ENCODE assay signal across 27 cellular contexts in the genomic region with DNA sequence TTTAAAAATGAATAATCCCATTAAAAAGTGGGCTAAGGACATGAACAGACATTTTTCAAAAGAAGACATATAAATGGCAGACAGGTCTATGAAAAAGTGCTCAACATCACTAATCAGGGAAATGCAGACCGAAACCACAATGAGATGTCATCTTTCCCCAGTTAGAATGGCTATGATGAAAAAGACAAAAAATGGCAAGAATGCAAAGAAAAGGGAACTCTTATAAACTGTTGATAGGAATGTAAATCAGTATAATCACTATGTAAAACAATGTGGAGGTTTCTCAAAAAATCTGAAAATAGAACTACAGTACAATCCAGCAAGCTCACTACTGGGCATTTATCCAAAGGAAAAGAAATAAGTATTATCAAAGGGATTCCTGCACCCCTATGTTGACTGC.
DNase-seq lines count a peak whose midpoint lies in the region; ATAC-seq and TF ChIP-seq lines count a peak whose summit lies in the region.
"Had no signal": no experiment of that assay in that cellular context is flagged by ENCODE, and none has a peak within 500 bp of the region (broad histone marks: within the 10 kb centered on the region; RNA-seq: fewer than 3 reads in every experiment).

No MANE protein-coding gene starts in this region.

- no peak overlapping the region for H4K8ac ChIP-seq in mesenchymal stem cell (ENCODE audit: low read length)

- H2AFZ ChIP-seq in SK-N-SH (ENCODE audit: low read depth) (no peak overlapping the region), mesenchymal stem cell (ENCODE audit: low read depth, low read length) (no peak overlapping the region)

- no peak overlapping the region for H3K4me3 Mint-ChIP-seq in activated CD8-positive, alpha-beta T cell treated with anti-CD3 and anti-CD28 coated beads, Interleukin-2, amount 10 ng/mL, durations not matched to agents 7 days and 5 days
- H3K4me3 Mint-ChIP-seq: activated CD4-positive, alpha-beta T cell treated with anti-CD3 and anti-CD28 coated beads for 36 hours; activated T-cell treated with anti-CD3 and anti-CD28 coated beads, Interleukin-2, amount 50 U/mL, for 24 hours had no signal

- H2BK12ac ChIP-seq in mesenchymal stem cell (ENCODE audit: low read length in 2 of 2) = no peak overlapping the region

- no peak overlapping the region for H3K27ac Mint-ChIP-seq in activated CD8-positive, alpha-beta T cell treated with anti-CD3 and anti-CD28 coated beads, Interleukin-2, amount 10 ng/mL, durations not matched to agents 7 days and 5 days
- H3K27ac Mint-ChIP-seq: activated CD4-positive, alpha-beta T cell treated with anti-CD3 and anti-CD28 coated beads for 36 hours; activated T-cell treated with anti-CD3 and anti-CD28 coated beads, Interleukin-2, amount 50 U/mL, for 24 hours; progenitor cell of endocrine pancreas had no signal

- no peaks in the 10 kb centered on the region for H3K79me2 ChIP-seq in SK-N-SH (ENCODE audit: insufficient read depth)

- H3K23ac ChIP-seq in mesenchymal stem cell (ENCODE audit: low read length in 2 of 2) = no peak overlapping the region

- no peak overlapping the region for H4K91ac ChIP-seq in mesenchymal stem cell (ENCODE audit: low read length)

- H3K9me3 Mint-ChIP-seq in activated CD8-positive, alpha-beta T cell treated with anti-CD3 and anti-CD28 coated beads, Interleukin-2, amount 10 ng/mL, durations not matched to agents 7 days and 5 days (ENCODE audit: insufficient read depth) = no peaks in the 10 kb centered on the region
- H3K9me3 Mint-ChIP-seq: activated T-cell treated with anti-CD3 and anti-CD28 coated beads, Interleukin-2, amount 50 U/mL, for 24 hours had no signal

- H3K9me2 ChIP-seq in SK-N-SH = no peaks in the 10 kb centered on the region

- no peaks in the 10 kb centered on the region for H3K79me1 ChIP-seq in mesenchymal stem cell (replicated peaks; ENCODE audit: low read length, poor library complexity, severe bottlenecking)

- H2BK5ac ChIP-seq in mesenchymal stem cell (ENCODE audit: low read depth, low read length, poor library complexity, severe bottlenecking) = no peak overlapping the region

- H3K27me3 ChIP-seq in SK-N-SH (ENCODE audit: insufficient read depth) = no peaks in the 10 kb centered on the region
- H3K27me3 ChIP-seq in brain microvascular endothelial cell (replicated peaks) = no peaks in the 10 kb centered on the region
- no peaks in the 10 kb centered on the region for H3K27me3 ChIP-seq in mesenchymal stem cell (ENCODE audit: control insufficient read depth in 1 of 2, insufficient read depth in 1 of 2, low read length in 2 of 2)
- H3K27me3 ChIP-seq: SJCRH30 had no signal

- H3K36me3 ChIP-seq in SK-N-SH (replicated peaks in 1 of 2; ENCODE audit: control insufficient read depth in 1 of 2, insufficient read depth in 2 of 2, low read length in 1 of 2) (no peaks in the 10 kb centered on the region), brain microvascular endothelial cell (replicated peaks) (no peaks in the 10 kb centered on the region), mesenchymal stem cell (ENCODE audit: control insufficient read depth in 1 of 2, insufficient read depth in 2 of 2, low read depth in 1 of 2, low read length in 2 of 2) (no peaks in the 10 kb centered on the region)
- H3K36me3 ChIP-seq: SJCRH30 had no signal

- peaks cover 11% of the 10 kb centered on the region for H3F3A ChIP-seq in SK-N-SH (replicated peaks; ENCODE audit: insufficient read depth)

- TF ChIP-seq CTCF in SK-N-SH (IDR thresholded peaks at IDR 0.05) (no peak), brain microvascular endothelial cell (IDR thresholded peaks at IDR 0.05; ENCODE audit: low read depth, low read length, missing control alignments) (no peak)

- H3K4me1 ChIP-seq in SK-N-SH (ENCODE audit: control insufficient read depth in 1 of 2, insufficient read depth in 2 of 2, low read depth in 1 of 2, low read length in 1 of 2) (peaks cover 0 to 5% of the 10 kb centered on the region in 2 experiments; a peak in 1 of 4 replicates), mesenchymal stem cell (ENCODE audit: control insufficient read depth, insufficient read depth, low read depth, low read length) (no peaks in the 10 kb centered on the region)
- H3K4me1 ChIP-seq: SJCRH30 had no signal

- no peak overlapping the region for H2BK120ac ChIP-seq in mesenchymal stem cell (ENCODE audit: low read depth, low read length)

- peaks cover 6% of the 10 kb centered on the region; the same call in 1 of the 2 replicates for H3K9me3 ChIP-seq in SK-N-SH
- H3K9me3 ChIP-seq in mesenchymal stem cell (ENCODE audit: control insufficient read depth, low read length) = no peaks in the 10 kb centered on the region
- H3K9me3 ChIP-seq: SJCRH30 had no signal

- no peak for TF ChIP-seq RAD21 in SK-N-SH (IDR thresholded peaks at IDR 0.05; ENCODE audit: low read length)

- no peaks in the 10 kb centered on the region for H3K36me3 Mint-ChIP-seq in activated CD8-positive, alpha-beta T cell treated with anti-CD3 and anti-CD28 coated beads, Interleukin-2, amount 10 ng/mL, durations not matched to agents 7 days and 5 days (ENCODE audit: low read depth)

- H3K14ac ChIP-seq in mesenchymal stem cell (ENCODE audit: low read length in 2 of 2) = no peak overlapping the region

- no peak overlapping the region for H3K4me3 ChIP-seq in SK-N-SH (ENCODE audit: low read depth in 2 of 2, low read length in 1 of 2)
- no peak overlapping the region for H3K4me3 ChIP-seq in brain microvascular endothelial cell (ENCODE audit: low read depth, low read length)
- H3K4me3 ChIP-seq in mesenchymal stem cell (ENCODE audit: insufficient read depth in 1 of 2, low read depth in 1 of 2, low read length in 2 of 2) = no peak overlapping the region
- H3K4me3 ChIP-seq: GM12878, SJCRH30 had no signal

- CTCF ChIA-PET in SK-N-SH (lab: Yijun Ruan, JAX) = no interaction called here
- CTCF ChIA-PET in activated CD8-positive, alpha-beta T cell treated with anti-CD3 and anti-CD28 coated beads, Interleukin-2, amount 10 ng/mL, durations not matched to agents 7 days and 5 days (lab: Charles Lee) = no interaction called here

- H3K27ac ChIP-seq in SK-N-SH (ENCODE audit: low read depth in 2 of 2, low read length in 1 of 2) (peak overlapping the region in 1 of 2 experiments; percentile 21; a peak in 1 of 4 replicates), brain microvascular endothelial cell (no peak overlapping the region), mesenchymal stem cell (ENCODE audit: low read length, poor library complexity, severe bottlenecking) (no peak overlapping the region)
- H3K27ac ChIP-seq: C4-2B, HL-60, SJCRH30 had no signal

- in situ Hi-C loops in brain microvascular endothelial cell (cut with HindIII; ENCODE audit: low pct_ligation_motif_present, low sequenced_read_pairs) = no loop called here

- WGBS in SK-N-SH (ENCODE audit: low lambda C conversion rate) = 47% methylated on average over 1 of the region's 1 CpG
- WGBS in mesenchymal stem cell = no CpG with 5 or more reads among the region's 1 CpG

- peak; percentile 83 for DNase-seq in GM04503 (ENCODE audit: low read depth)
- no peak for DNase-seq in SK-N-SH
- DNase-seq in brain microvascular endothelial cell = peak; percentile 37
- DNase-seq in mesenchymal stem cell = peak; percentile 28
- DNase-seq in activated CD8-positive, alpha-beta T cell treated with anti-CD3 and anti-CD28 coated beads, Interleukin-2, amount 10 ng/mL, durations not matched to agents 7 days and 5 days = no peak
- DNase-seq in NCI-H82 (lab: John Stamatoyannopoulos, UW) = no peak
- no peak for DNase-seq in stimulated activated CD4-positive, alpha-beta T cell treated with anti-CD3 and anti-CD28 coated beads, Interleukin-12 subunit alpha, Interleukin-12 subunit beta, amount 100 ng/mL, for 4 hours
- DNase-seq: activated CD4-positive, alpha-beta T cell treated with anti-CD3 and anti-CD28 coated beads for 36 hours; activated CD8-positive, alpha-beta memory T cell treated with anti-CD3 and anti-CD28 coated beads for 24 hours; activated gamma-delta T cell; activated T-cell treated with anti-CD3 and anti-CD28 coated beads, Interleukin-2, amount 50 U/mL, for 24 hours; DMS79 treated with DMSO at 0.1 percent for 48 hours; Kasumi-1; left colon; mesendoderm; MV-4-11; NCI-H1694; NCI-H2171; NCI-H524 treated with DMSO at 0.1 percent for 48 hours; SJCRH30; stimulated activated naive CD4-positive, alpha-beta T cell treated with Interleukin-2 at 50 U/mL for 16 hours had no signal

- H3K18ac ChIP-seq in mesenchymal stem cell (ENCODE audit: low read depth in 1 of 2, low read length in 2 of 2) = no peak overlapping the region

- H3K4me1 Mint-ChIP-seq in activated CD8-positive, alpha-beta T cell treated with anti-CD3 and anti-CD28 coated beads, Interleukin-2, amount 10 ng/mL, durations not matched to agents 7 days and 5 days (ENCODE audit: low read depth) = no peaks in the 10 kb centered on the region
- H3K4me1 Mint-ChIP-seq: activated CD4-positive, alpha-beta T cell treated with anti-CD3 and anti-CD28 coated beads for 36 hours had no signal

- peak in 1 of 2 experiments; percentile 60; a peak in 1 of 4 replicates for TF ChIP-seq EP300 in SK-N-SH (IDR thresholded peaks at IDR 0.05; ENCODE audit: borderline replicate concordance in 1 of 2, low read depth in 1 of 2, low read length in 1 of 2)

- no peaks in the 10 kb centered on the region for H4K20me1 ChIP-seq in SK-N-SH (ENCODE audit: insufficient read depth)

- no peak overlapping the region for H2AK5ac ChIP-seq in mesenchymal stem cell (ENCODE audit: low read length, severe bottlenecking)

- no peak overlapping the region for H3K9ac ChIP-seq in SK-N-SH
- no peak overlapping the region for H3K9ac ChIP-seq in mesenchymal stem cell (ENCODE audit: low read length)

- H3K27me3 Mint-ChIP-seq in activated CD8-positive, alpha-beta T cell treated with anti-CD3 and anti-CD28 coated beads, Interleukin-2, amount 10 ng/mL, durations not matched to agents 7 days and 5 days (ENCODE audit: low read depth) = peaks cover 2% of the 10 kb centered on the region
- H3K27me3 Mint-ChIP-seq: activated CD4-positive, alpha-beta T cell treated with anti-CD3 and anti-CD28 coated beads for 36 hours; progenitor cell of endocrine pancreas had no signal

- ATAC-seq in activated CD8-positive, alpha-beta T cell treated with anti-CD3 and anti-CD28 coated beads, Interleukin-2, amount 10 ng/mL, durations not matched to agents 7 days and 5 days = no peak
- no peak for ATAC-seq in GM19463 (IDR thresholded peaks at IDR 0.05; ENCODE audit: unreplicated experiment)
- ATAC-seq: activated CD4-positive, alpha-beta T cell treated with anti-CD3 and anti-CD28 coated beads for 36 hours; GM12878; left colon; sciatic nerve had no signal

- POLR2A ChIA-PET in SK-N-SH (lab: Yijun Ruan, JAX) = no interaction called here
- POLR2A ChIA-PET in activated CD8-positive, alpha-beta T cell treated with anti-CD3 and anti-CD28 coated beads, Interleukin-2, amount 10 ng/mL, durations not matched to agents 7 days and 5 days (lab: Charles Lee) = no interaction called here

- H3K4me2 ChIP-seq in SK-N-SH = no peak overlapping the region; the same call in 1 of the 2 replicates
- no peak overlapping the region for H3K4me2 ChIP-seq in mesenchymal stem cell (ENCODE audit: low read length, poor library complexity, severe bottlenecking)

- H3K4ac ChIP-seq in mesenchymal stem cell (ENCODE audit: low read depth in 1 of 2, low read length in 2 of 2) = no peak overlapping the region

- no peak overlapping the region for H2BK15ac ChIP-seq in mesenchymal stem cell (ENCODE audit: low read depth, poor library complexity, severe bottlenecking)

Comparison
In these comparisons a context has a peak if more than half of its experiments do, and no peak if none do; other contexts are left out.
1. DNase-seq: peak in GM04503 (single experiment), brain microvascular endothelial cell (single experiment) and mesenchymal stem cell (single experiment); none in SK-N-SH (single experiment), activated CD8-positive, alpha-beta T cell treated with anti-CD3 and anti-CD28 coated beads, Interleukin-2, amount 10 ng/mL, durations not matched to agents 7 days and 5 days (single experiment), NCI-H82 (single experiment) and stimulated activated CD4-positive, alpha-beta T cell treated with anti-CD3 and anti-CD28 coated beads, Interleukin-12 subunit alpha, Interleukin-12 subunit beta, amount 100 ng/mL, for 4 hours (single experiment).